19 cellular contexts compared by ENCODE assay signal in genomic region chr17:18006495-18007239, GRCh38. TPM values are rescaled to one million over a fixed set of nuclear protein-coding genes. Genes with fewer than 3 reads are reported as not detected.
"Had no signal": no experiment of that assay in that cellular context is flagged by ENCODE, and none has a peak within 500 bp of the region (broad histone marks: within the 10 kb centered on the region; RNA-seq: fewer than 3 reads in every experiment).

No MANE protein-coding gene starts in this region.

- H3K4me3 ChIP-seq: gastroesophageal sphincter, lower lobe of right lung, psoas muscle, right lobe of liver had no signal

- H3K9me3 ChIP-seq: gastroesophageal sphincter, lower lobe of right lung, psoas muscle, right lobe of liver had no signal

- H3K27me3 Mint-ChIP-seq: activated CD4-positive, alpha-beta memory T cell treated with anti-CD3 and anti-CD28 coated beads, Interleukin-2, amount 10 ng/mL, durations not matched to agents 7 days and 5 days; activated naive CD4-positive, alpha-beta T cell treated with anti-CD3 and anti-CD28 coated beads, Interleukin-2, amount 10 ng/mL, durations not matched to agents 7 days and 5 days; naive thymus-derived CD4-positive, alpha-beta T cell; type B pancreatic cell had no signal

- H3K4me3 Mint-ChIP-seq: activated CD4-positive, alpha-beta memory T cell treated with anti-CD3 and anti-CD28 coated beads, Interleukin-2, amount 10 ng/mL, durations not matched to agents 7 days and 5 days; activated naive CD4-positive, alpha-beta T cell treated with anti-CD3 and anti-CD28 coated beads, Interleukin-2, amount 10 ng/mL, durations not matched to agents 7 days and 5 days; naive thymus-derived CD4-positive, alpha-beta T cell; type B pancreatic cell had no signal

- H3K4me1 Mint-ChIP-seq: activated naive CD4-positive, alpha-beta T cell treated with anti-CD3 and anti-CD28 coated beads, Interleukin-2, amount 10 ng/mL, durations not matched to agents 7 days and 5 days had no signal

- H3K27ac Mint-ChIP-seq: activated CD4-positive, alpha-beta memory T cell treated with anti-CD3 and anti-CD28 coated beads, Interleukin-2, amount 10 ng/mL, durations not matched to agents 7 days and 5 days; activated naive CD4-positive, alpha-beta T cell treated with anti-CD3 and anti-CD28 coated beads, Interleukin-2, amount 10 ng/mL, durations not matched to agents 7 days and 5 days; type B pancreatic cell had no signal

- H3K27ac ChIP-seq: epithelial cell of prostate, gastroesophageal sphincter, lower lobe of right lung, psoas muscle, right lobe of liver had no signal

- H3K4me1 ChIP-seq: gastroesophageal sphincter, lower lobe of right lung, right lobe of liver had no signal

- DNase-seq: activated CD4-positive, alpha-beta memory T cell treated with anti-CD3 and anti-CD28 coated beads, Interleukin-2, amount 10 ng/mL, durations not matched to agents 7 days and 5 days; activated CD4-positive, CD25-positive, alpha-beta regulatory T cell treated with anti-CD3 and anti-CD28 coated beads, Interleukin-2, amount 50 U/mL, for 72 hours; activated CD8-positive, alpha-beta memory T cell treated with anti-CD3 and anti-CD28 coated beads, Interleukin-2, amount 50 U/mL, for 48 hours; activated naive CD4-positive, alpha-beta T cell treated with anti-CD3 and anti-CD28 coated beads, Interleukin-2, amount 10 ng/mL, durations not matched to agents 7 days and 5 days; central memory CD4-positive, alpha-beta T cell; cortex of kidney; effector memory CD4-positive, alpha-beta T cell; lower lobe of right lung; naive thymus-derived CD4-positive, alpha-beta T cell; nucleus accumbens; right lobe of liver; stimulated activated CD4-positive, alpha-beta T cell treated with anti-CD3 and anti-CD28 coated beads, Interleukin-2, amount 100 ng/mL, for 24 hours; stimulated activated naive CD4-positive, alpha-beta T cell; substantia nigra had no signal

- H3K9me3 Mint-ChIP-seq: activated CD4-positive, alpha-beta memory T cell treated with anti-CD3 and anti-CD28 coated beads, Interleukin-2, amount 10 ng/mL, durations not matched to agents 7 days and 5 days; activated naive CD4-positive, alpha-beta T cell treated with anti-CD3 and anti-CD28 coated beads, Interleukin-2, amount 10 ng/mL, durations not matched to agents 7 days and 5 days; type B pancreatic cell had no signal

- H3K27me3 ChIP-seq: gastroesophageal sphincter, right lobe of liver had no signal

- H3K36me3 ChIP-seq: right lobe of liver had no signal

- ATAC-seq: gastroesophageal sphincter; lower lobe of right lung; naive thymus-derived CD4-positive, alpha-beta T cell; psoas muscle; right lobe of liver had no signal

RNA-seq across cellular contexts. Expression of gene DRC3, which starts 34.0 kb away (rescaled TPM):
- total RNA-seq: activated CD4-positive, alpha-beta memory T cell treated with anti-CD3 and anti-CD28 coated beads, Interleukin-2, amount 10 ng/mL, durations not matched to agents 7 days and 5 days; T-helper 2 cell treated with Interferon-gamma antibody and Interleukin-4, amounts not matched to agents 100 ng/mL and 5 ng/mL, for 36 hours had no signal
